33 cellular contexts compared by ENCODE assay signal in the genomic region with DNA sequence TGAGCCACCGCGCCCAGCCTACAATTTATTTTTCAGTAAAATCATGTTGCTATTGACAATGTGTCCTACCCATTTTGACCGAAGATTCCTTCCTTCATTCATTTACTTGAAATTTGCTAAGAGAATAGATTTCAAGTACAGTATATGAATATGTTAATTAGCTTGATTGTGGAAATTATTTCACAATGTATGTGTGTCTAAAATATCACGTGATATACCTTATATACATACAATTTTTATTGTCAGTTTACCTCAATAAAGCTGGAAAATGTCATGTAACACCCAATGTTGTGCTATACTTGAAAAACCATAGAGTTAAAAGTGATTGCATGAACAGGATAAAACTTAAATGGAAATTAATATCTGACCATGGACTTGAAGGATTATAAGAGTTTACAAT.
"Had no signal": no experiment of that assay in that cellular context is flagged by ENCODE, and none has a peak within 500 bp of the region (broad histone marks: within the 10 kb centered on the region; RNA-seq: fewer than 3 reads in every experiment).

No MANE protein-coding gene starts in this region.

- H3K36me3 ChIP-seq: adrenal gland, ascending aorta, brain microvascular endothelial cell, breast epithelium, cardiac muscle cell had no signal

- ATAC-seq: activated naive CD4-positive, alpha-beta T cell treated with anti-CD3 and anti-CD28 coated beads, Interleukin-2, amount 50 U/mL, for 72 hours; activated naive CD8-positive, alpha-beta T cell treated with anti-CD3 and anti-CD28 coated beads, Interleukin-2, amount 50 U/mL, for 24 hours; activated T-cell treated with anti-CD3 and anti-CD28 coated beads, Interleukin-2, amount 50 U/mL, for 4 hours; activated T-cell treated with anti-CD3 and anti-CD28 coated beads, Interleukin-2, amount 50 U/mL, for 72 hours; activated T-helper 17 cell treated with anti-CD3 and anti-CD28 coated beads, Interleukin-2, amount 50 U/mL, for 72 hours; body of pancreas had no signal

- H3K4me1 ChIP-seq: adrenal gland, ascending aorta, body of pancreas, breast epithelium had no signal

- H3K27me3 ChIP-seq: adrenal gland, ascending aorta, body of pancreas, brain microvascular endothelial cell, breast epithelium, cardiac muscle cell had no signal

- H3K4me3 ChIP-seq: adrenal gland, ascending aorta, body of pancreas, breast epithelium, cardiac muscle cell had no signal

- FAIRE-seq: astrocyte, bronchial epithelial cell had no signal

- H3K27ac ChIP-seq: adrenal gland, ascending aorta, body of pancreas, brain microvascular endothelial cell, breast epithelium, cardiac muscle cell had no signal

- DNase-seq: activated effector memory CD4-positive, alpha-beta T cell treated with anti-CD3 and anti-CD28 coated beads, Interleukin-2, amount 50 U/mL, for 16 hours; activated effector memory CD4-positive, alpha-beta T cell treated with Interleukin-2 at 50 U/mL for 16 hours; activated gamma-delta T cell; activated gamma-delta T cell treated with Interleukin-2 at 50 U/mL for 16 hours; activated naive CD4-positive, alpha-beta T cell; activated naive CD4-positive, alpha-beta T cell treated with anti-CD3 and anti-CD28 coated beads for 36 hours; activated naive CD4-positive, alpha-beta T cell treated with anti-CD3 and anti-CD28 coated beads, Interleukin-2, amount 10 ng/mL, durations not matched to agents 7 days and 5 days; activated naive CD4-positive, alpha-beta T cell treated with anti-CD3 and anti-CD28 coated beads, Interleukin-2, amount 50 U/mL, for 16 hours; activated naive CD4-positive, alpha-beta T cell treated with Interleukin-2 at 50 U/mL for 16 hours; activated naive CD8-positive, alpha-beta T cell treated with anti-CD3 and anti-CD28 coated beads for 36 hours; activated naive CD8-positive, alpha-beta T cell treated with anti-CD3 and anti-CD28 coated beads, Interleukin-2, amount 10 ng/mL, durations not matched to agents 7 days and 5 days; activated naive CD8-positive, alpha-beta T cell treated with anti-CD3 and anti-CD28 coated beads, Interleukin-2, amount 50 U/mL, for 24 hours; activated T-cell treated with anti-CD3 and anti-CD28 coated beads, Interleukin-2, amount 50 U/mL, for 24 hours; activated T-cell treated with anti-CD3 and anti-CD28 coated beads, Interleukin-2, amount 50 U/mL, for 4 hours; activated T-cell treated with anti-CD3 and anti-CD28 coated beads, Interleukin-2, amount 50 U/mL, for 48 hours; activated T-cell treated with anti-CD3 and anti-CD28 coated beads, Interleukin-2, amount 50 U/mL, for 72 hours; adrenal gland; amniotic stem cell; amygdala; anterior cingulate cortex; aorta; body of pancreas; brain microvascular endothelial cell; caudate nucleus; central memory CD4-positive, alpha-beta T cell; cerebellar nuclear complex had no signal

- H3K9me3 ChIP-seq: adrenal gland, ascending aorta, body of pancreas, breast epithelium had no signal
